In the genomic region with DNA sequence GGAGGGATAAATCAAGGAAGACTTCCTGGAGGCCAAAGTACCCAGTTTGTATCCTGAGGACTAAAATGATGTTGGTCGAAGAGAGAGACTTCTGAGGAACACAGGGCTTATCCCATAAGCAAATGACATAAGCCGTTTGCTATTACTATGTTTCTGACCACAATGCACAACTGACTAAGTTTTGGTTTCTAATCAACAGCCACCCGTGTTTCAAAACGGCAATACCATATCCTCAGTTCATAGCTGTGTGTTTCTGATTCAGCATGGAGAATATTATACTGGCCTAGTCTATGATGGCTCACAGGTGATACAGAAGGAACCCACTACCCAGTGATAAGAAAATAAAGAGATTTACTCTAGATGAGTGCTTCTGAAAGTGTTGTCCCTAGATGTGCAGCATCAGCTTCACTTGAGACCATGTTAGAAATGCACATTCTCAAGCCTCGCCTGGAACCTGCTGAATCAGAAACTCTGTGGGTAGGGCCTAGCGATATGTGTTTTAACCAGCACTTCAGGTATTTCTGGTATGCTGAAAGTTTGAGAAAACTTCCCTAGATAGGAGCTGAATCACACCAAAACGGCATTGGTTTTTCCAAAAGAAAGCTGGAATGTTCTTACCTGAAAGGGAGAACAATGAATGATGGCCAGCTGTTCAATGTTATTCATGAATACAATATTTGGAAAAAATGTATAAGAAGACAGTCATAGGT, we compare ENCODE assay signal across 20 cellular contexts.
DNase-seq lines count a peak whose midpoint lies in the region; ATAC-seq and TF ChIP-seq lines count a peak whose summit lies in the region.
"Had no signal": no experiment of that assay in that cellular context is flagged by ENCODE, and none has a peak within 500 bp of the region (broad histone marks: within the 10 kb centered on the region; RNA-seq: fewer than 3 reads in every experiment).

No MANE protein-coding gene starts in this region.

- H3K36me3 ChIP-seq in mesendoderm (ENCODE audit: control insufficient read depth, insufficient read depth, low read length) (no peaks in the 10 kb centered on the region), BE2C (no peaks in the 10 kb centered on the region)
- H3K36me3 ChIP-seq: lower lobe of right lung, Peyer's patch had no signal

- no peak overlapping the region for H2BK5ac ChIP-seq in mesendoderm (ENCODE audit: low read length)

- no peak for TF ChIP-seq CTCF in RWPE1 (conservative IDR thresholded peaks at IDR 0.05; ENCODE audit: low read depth)
- TF ChIP-seq CTCF in BE2C (IDR thresholded peaks at IDR 0.05; ENCODE audit: low read depth, low read length) = no peak

- H3K56ac ChIP-seq in mesendoderm (ENCODE audit: low read length) = no peak overlapping the region

- H3K18ac ChIP-seq in mesendoderm (ENCODE audit: low read length) = no peak overlapping the region

- no peaks in the 10 kb centered on the region for H3K9me3 ChIP-seq in BE2C

- ATAC-seq in GM18868 (IDR thresholded peaks at IDR 0.05; ENCODE audit: unreplicated experiment) = peak; percentile 97
- peak; percentile 88 for ATAC-seq in HG02798 (IDR thresholded peaks at IDR 0.05; ENCODE audit: poor library complexity, unreplicated experiment)
- ATAC-seq: activated naive CD8-positive, alpha-beta T cell treated with anti-CD3 and anti-CD28 coated beads, Interleukin-2, amount 50 U/mL, for 24 hours; lower lobe of right lung had no signal

- no peak overlapping the region for H3K27ac ChIP-seq in RWPE1
- H3K27ac ChIP-seq in mesendoderm (ENCODE audit: low read depth, low read length) = no peak overlapping the region
- H3K27ac ChIP-seq: lower lobe of right lung, parathyroid adenoma, Peyer's patch had no signal

- DNase-seq in RWPE1 (ENCODE audit: low spot score) (peak; percentile 30), mesendoderm (peak; percentile 35), AG08395 (ENCODE audit: low spot score) (no peak), DMS153 treated with DMSO at 0.1 percent for 48 hours (lab: John Stamatoyannopoulos, UW; ENCODE audit: unreplicated experiment) (no peak), BE2C (no peak)
- DNase-seq: activated CD4-positive, alpha-beta memory T cell treated with anti-CD3 and anti-CD28 coated beads for 36 hours; activated naive CD8-positive, alpha-beta T cell treated with anti-CD3 and anti-CD28 coated beads, Interleukin-2, amount 50 U/mL, for 24 hours; Caco-2; dermis blood vessel endothelial cell; IMR-90; lower lobe of right lung; naive B cell; NCI-H1048; Peyer's patch; small intestine; stimulated activated CD4-positive, alpha-beta T cell treated with anti-CD3 and anti-CD28 coated beads, Interleukin-4, amount 100 ng/mL, for 24 hours; substantia nigra had no signal

- H3K4me3 ChIP-seq in mesendoderm (ENCODE audit: low read length) = no peak overlapping the region
- H3K4me3 ChIP-seq in BE2C (ENCODE audit: low read depth, low read length) = no peak overlapping the region
- H3K4me3 ChIP-seq: lower lobe of right lung, Peyer's patch had no signal

- H2BK15ac ChIP-seq in mesendoderm (replicated peaks; ENCODE audit: low read depth) = no peak overlapping the region

- no peak overlapping the region for H4K8ac ChIP-seq in mesendoderm (ENCODE audit: low read depth, low read length)

- no peak overlapping the region for H3K9ac ChIP-seq in mesendoderm (ENCODE audit: low read length)
- H3K9ac ChIP-seq: parathyroid adenoma had no signal

- H4K5ac ChIP-seq in mesendoderm (ENCODE audit: low read length) = no peak overlapping the region

- H2BK120ac ChIP-seq in mesendoderm (ENCODE audit: low read depth, low read length) = no peak overlapping the region

- H3K27me3 ChIP-seq in mesendoderm (ENCODE audit: insufficient read depth, low read length, poor library complexity) = no peaks in the 10 kb centered on the region
- no peaks in the 10 kb centered on the region for H3K27me3 ChIP-seq in BE2C
- H3K27me3 ChIP-seq: Peyer's patch had no signal

- WGBS in mesendoderm (ENCODE audit: extremely low coverage, insufficient coverage, low lambda C conversion rate) = no CpG with 5 or more reads among the region's 7 CpGs

- no peak overlapping the region for H2AK5ac ChIP-seq in mesendoderm (ENCODE audit: low read length)

- no peak overlapping the region for H3K4ac ChIP-seq in mesendoderm (ENCODE audit: low read depth, low read length)

- H3K4me1 ChIP-seq in mesendoderm (ENCODE audit: control insufficient read depth, low read depth, low read length) (no peaks in the 10 kb centered on the region), BE2C (no peaks in the 10 kb centered on the region)
- H3K4me1 ChIP-seq: Caco-2, lower lobe of right lung, parathyroid adenoma, Peyer's patch had no signal

- CTCF ChIA-PET in RWPE1 (lab: Yijun Ruan, JAX) = no interaction called here

- H3K4me2 ChIP-seq in mesendoderm (ENCODE audit: low read length) = no peak overlapping the region

- no peaks in the 10 kb centered on the region for H3K79me1 ChIP-seq in mesendoderm (ENCODE audit: low read length)

- H3K23ac ChIP-seq in mesendoderm (ENCODE audit: low read length) = no peak overlapping the region

- POLR2A ChIA-PET in RWPE1 (lab: Yijun Ruan, JAX; ENCODE audit: low non-redundant PET) = no interaction called here

- no peaks in the 10 kb centered on the region for H3K79me2 ChIP-seq in mesendoderm (ENCODE audit: control insufficient read depth, insufficient read depth, low read length)
- H3K79me2 ChIP-seq: parathyroid adenoma had no signal

Comparison
In these comparisons a context has a peak if more than half of its experiments do, and no peak if none do; other contexts are left out.
1. DNase-seq: peak in RWPE1 (single experiment) and mesendoderm (single experiment); none in AG08395 (single experiment), DMS153 treated with DMSO at 0.1 percent for 48 hours (single experiment) and BE2C (single experiment).